10 cellular contexts compared by ENCODE assay signal in genomic region chr12:108693781-108694180, GRCh38. TPM values are rescaled to one million over a fixed set of nuclear protein-coding genes. Genes with fewer than 3 reads are reported as not detected.
DNase-seq lines count a peak whose midpoint lies in the region; ATAC-seq and TF ChIP-seq lines count a peak whose summit lies in the region.
"Had no signal": no experiment of that assay in that cellular context is flagged by ENCODE, and none has a peak within 500 bp of the region (broad histone marks: within the 10 kb centered on the region; RNA-seq: fewer than 3 reads in every experiment).

No MANE protein-coding gene starts in this region.

- H3K36me3 Mint-ChIP-seq in H9 (ENCODE audit: insufficient read depth in 1 of 3, low read depth in 3 of 3) = peaks cover 12 to 34% (median 12%) of the 10 kb centered on the region in 3 experiments
- H3K36me3 Mint-ChIP-seq in neural crest cell (ENCODE audit: low read depth) = peaks cover 9% of the 10 kb centered on the region
- H3K36me3 Mint-ChIP-seq in stimulated activated naive B cell treated with anti-CD40 and anti-IgM and Interleukin-4, amounts not matched to agents 10 μg/mL and 1 μg/mL and 100 μg/mL, for 72 hours = peaks cover 27 to 42% of the 10 kb centered on the region in 2 donors

- H3K27ac Mint-ChIP-seq in H9 (peak overlapping the region; percentile 66 to 91 (median 89); a peak in 6 of 7 replicates), neural crest cell (ENCODE audit: unreplicated experiment) (peak overlapping the region; percentile 53)
- H3K27ac Mint-ChIP-seq in stimulated activated naive B cell treated with anti-CD40 and anti-IgM and Interleukin-4, amounts not matched to agents 10 μg/mL and 1 μg/mL and 100 μg/mL, for 72 hours = no peak overlapping the region

- no peaks in the 10 kb centered on the region for H3K27me3 ChIP-seq in ACC112 (ENCODE audit: insufficient read depth, low read length)
- no peaks in the 10 kb centered on the region for H3K27me3 ChIP-seq in H9 (ENCODE audit: insufficient read depth, low read length)

- no peaks in the 10 kb centered on the region for H3K79me1 ChIP-seq in H9 (ENCODE audit: insufficient read depth, low read depth, low read length, poor library complexity, severe bottlenecking)

- DNase-seq in H9 = no peak
- no peak for DNase-seq in caudate nucleus (lab: John Stamatoyannopoulos, UW)
- no peak for DNase-seq in neural crest cell (ENCODE audit: low read depth, low spot score)
- no peak for DNase-seq in central memory CD4-positive, alpha-beta T cell
- no peak for DNase-seq in head of caudate nucleus
- no peak for DNase-seq in stimulated activated naive B cell treated with anti-CD40 and anti-IgM and Interleukin-4, amounts not matched to agents 10 μg/mL and 1 μg/mL and 100 μg/mL, for 72 hours
- DNase-seq in AG08396 (ENCODE audit: low spot score) = no peak
- DNase-seq: effector memory CD4-positive, alpha-beta T cell; NCI-H524 treated with DMSO at 0.1 percent for 48 hours had no signal

- no peak overlapping the region for H2AK5ac ChIP-seq in H9 (ENCODE audit: insufficient read length, low read length)

- H3K36me3 ChIP-seq in ACC112 (ENCODE audit: insufficient read depth, low read length) = peaks cover 25% of the 10 kb centered on the region

- H3K56ac ChIP-seq in H9 (ENCODE audit: insufficient read length, low read depth, low read length) = no peak overlapping the region

- H3K4me3 Mint-ChIP-seq in H9 (no peak overlapping the region), neural crest cell (no peak overlapping the region)
- H3K4me3 Mint-ChIP-seq in stimulated activated naive B cell treated with anti-CD40 and anti-IgM and Interleukin-4, amounts not matched to agents 10 μg/mL and 1 μg/mL and 100 μg/mL, for 72 hours = no peak overlapping the region

- H4K8ac ChIP-seq in H9 (replicated peaks; ENCODE audit: insufficient read length, low read depth, low read length) = no peak overlapping the region

- H3K4ac ChIP-seq in H9 (ENCODE audit: low read depth, low read length) = no peak overlapping the region

- no peak overlapping the region for H2BK20ac ChIP-seq in H9 (ENCODE audit: low read depth, low read length, poor library complexity, severe bottlenecking)

- H3K9ac ChIP-seq in H9 (ENCODE audit: extremely low read depth, insufficient read length, low read length) = no peak overlapping the region

- H3K18ac ChIP-seq in H9 (ENCODE audit: insufficient read length, low read depth, low read length) = no peak overlapping the region

- intact Hi-C loops in head of caudate nucleus (cut with DNase I) = no loop called here

- H3K4me2 ChIP-seq in H9 (ENCODE audit: insufficient read depth, insufficient read length, low read length) = no peak overlapping the region

- H4K20me1 ChIP-seq in H9 (ENCODE audit: control insufficient read depth, insufficient read depth, insufficient read length) = no peaks in the 10 kb centered on the region

- no peak overlapping the region for H2BK5ac ChIP-seq in H9 (ENCODE audit: insufficient read length, low read length)

- no peak overlapping the region for H2BK120ac ChIP-seq in H9 (ENCODE audit: low read depth, low read length, poor library complexity, severe bottlenecking)

- H3K9me3 Mint-ChIP-seq in H9 (no peaks in the 10 kb centered on the region), neural crest cell (no peaks in the 10 kb centered on the region)
- peaks cover 2 to 3% of the 10 kb centered on the region in 2 donors for H3K9me3 Mint-ChIP-seq in stimulated activated naive B cell treated with anti-CD40 and anti-IgM and Interleukin-4, amounts not matched to agents 10 μg/mL and 1 μg/mL and 100 μg/mL, for 72 hours

- H3K27ac ChIP-seq in ACC112 (ENCODE audit: low read depth, low read length) (peak overlapping the region; percentile 99), H9 (ENCODE audit: insufficient read length, low read depth, low read length) (no peak overlapping the region), caudate nucleus (ENCODE audit: low read depth, low read length) (peak overlapping the region; percentile 27)

- H2BK15ac ChIP-seq in H9 (ENCODE audit: low read depth, low read length) = no peak overlapping the region

- H4K91ac ChIP-seq in H9 (ENCODE audit: insufficient read length, low read depth, low read length) = no peak overlapping the region

- H3K9me3 ChIP-seq in H9 (ENCODE audit: control insufficient read depth, low read depth, low read length) = no peaks in the 10 kb centered on the region

- TF ChIP-seq CTCF in H9 (conservative IDR thresholded peaks at IDR 0.05) (no peak), neural crest cell (conservative IDR thresholded peaks at IDR 0.05) (no peak)

- H3K4me1 ChIP-seq in ACC112 (ENCODE audit: control insufficient read depth, insufficient read depth, low read length, unreplicated experiment) (peaks cover 85% of the 10 kb centered on the region), H9 (ENCODE audit: insufficient read depth, low read length) (peaks cover 9% of the 10 kb centered on the region; the same call in 1 of the 2 replicates)

- H4K5ac ChIP-seq in H9 (ENCODE audit: insufficient read length, low read depth, low read length) = no peak overlapping the region

- H3K14ac ChIP-seq in H9 (ENCODE audit: insufficient read depth, low read length) = no peak overlapping the region

- H3K4me1 Mint-ChIP-seq in H9 (peaks cover 55 to 57% of the 10 kb centered on the region in 2 experiments), neural crest cell (peaks cover 54% of the 10 kb centered on the region)
- peaks cover 47 to 57% of the 10 kb centered on the region in 2 donors for H3K4me1 Mint-ChIP-seq in stimulated activated naive B cell treated with anti-CD40 and anti-IgM and Interleukin-4, amounts not matched to agents 10 μg/mL and 1 μg/mL and 100 μg/mL, for 72 hours

- no peak overlapping the region for H3K23ac ChIP-seq in H9 (ENCODE audit: insufficient read length, low read depth, low read length)

- H3K27me3 Mint-ChIP-seq in H9 (ENCODE audit: low read depth) = no peaks in the 10 kb centered on the region
- no peaks in the 10 kb centered on the region for H3K27me3 Mint-ChIP-seq in neural crest cell (ENCODE audit: low read depth)
- no peaks in the 10 kb centered on the region for H3K27me3 Mint-ChIP-seq in stimulated activated naive B cell treated with anti-CD40 and anti-IgM and Interleukin-4, amounts not matched to agents 10 μg/mL and 1 μg/mL and 100 μg/mL, for 72 hours

- H3K4me3 ChIP-seq in ACC112 (ENCODE audit: low read depth, low read length) = no peak overlapping the region

- no peaks in the 10 kb centered on the region for H3K23me2 ChIP-seq in H9 (ENCODE audit: insufficient read length, low read depth, low read length, poor library complexity, severe bottlenecking)

- ATAC-seq in stimulated activated naive B cell treated with anti-CD40 and anti-IgM and Interleukin-4, amounts not matched to agents 10 μg/mL and 1 μg/mL and 100 μg/mL, for 72 hours (replicated peaks) = no peak

- no CpG with 5 or more reads among the region's 8 CpGs for WGBS in H9 (ENCODE audit: extremely low coverage, insufficient read length, low lambda C conversion rate)

- no peak overlapping the region for H2AFZ ChIP-seq in ACC112 (ENCODE audit: low read length, unreplicated experiment)
- H2AFZ ChIP-seq in H9 (ENCODE audit: low read length) = no peak overlapping the region

- H3K79me2 ChIP-seq in ACC112 (ENCODE audit: control insufficient read depth, insufficient read depth, low read length, unreplicated experiment) = peaks cover 89% of the 10 kb centered on the region
- peaks cover 4% of the 10 kb centered on the region; the same call in 1 of the 2 replicates for H3K79me2 ChIP-seq in H9 (ENCODE audit: insufficient read depth, low read length)

- no peak overlapping the region for H2BK12ac ChIP-seq in H9 (ENCODE audit: insufficient read length, low read depth, low read length)

- H3T11ph ChIP-seq in H9 (ENCODE audit: low read length) = no peak overlapping the region

RNA-seq across cellular contexts. Expression of gene CORO1C, which starts 37.5 kb away (rescaled TPM):
- 154 and 164 TPM in 2 replicates for total RNA-seq in H9 (2021)
- total RNA-seq in neural crest cell = 171 and 175 TPM in 2 replicates
